In the genomic region with DNA sequence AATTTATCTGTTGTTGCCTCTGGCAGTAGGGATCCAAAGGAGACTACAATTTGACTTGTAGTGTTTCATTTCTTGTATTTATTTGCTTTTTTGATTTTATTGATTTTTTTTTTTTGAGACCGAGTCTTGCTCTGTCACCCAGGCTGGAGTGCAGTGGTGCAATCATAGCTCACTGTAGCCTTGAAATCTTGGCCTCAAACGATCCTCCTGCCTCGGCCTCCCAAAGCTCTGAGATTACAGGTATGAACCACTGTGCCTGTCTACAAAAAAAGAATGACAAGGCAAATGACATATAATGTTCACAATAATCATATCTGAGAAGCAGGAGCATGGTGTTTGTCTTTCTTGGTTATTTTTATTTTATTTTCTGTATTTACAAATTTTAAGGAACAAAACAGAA, we compare ENCODE assay signal across 9 cellular contexts.
"Had no signal": no experiment of that assay in that cellular context is flagged by ENCODE, and none has a peak within 500 bp of the region (broad histone marks: within the 10 kb centered on the region; RNA-seq: fewer than 3 reads in every experiment).

No MANE protein-coding gene starts in this region.

- H2AFZ ChIP-seq: GM23248 had no signal

- ATAC-seq: HCT116 had no signal

- H3K4me3 ChIP-seq: GM23248, HAP-1 had no signal

- H3K4me2 ChIP-seq: KMS-11 had no signal

- H3K27ac Mint-ChIP-seq: IgD-negative memory B cell had no signal

- H3K27ac ChIP-seq: GM23248, HL-60, KMS-11 had no signal

- H3K9ac ChIP-seq: GM23248, KMS-11 had no signal

- H3K4me1 ChIP-seq: HAP-1 had no signal

- H3K36me3 ChIP-seq: HAP-1 had no signal

- DNase-seq: GM23248, GOT3, H7, KBM-7 had no signal

- H3K4me3 Mint-ChIP-seq: IgD-negative memory B cell had no signal

- H3K9me3 ChIP-seq: HAP-1 had no signal
